In the genomic region with DNA sequence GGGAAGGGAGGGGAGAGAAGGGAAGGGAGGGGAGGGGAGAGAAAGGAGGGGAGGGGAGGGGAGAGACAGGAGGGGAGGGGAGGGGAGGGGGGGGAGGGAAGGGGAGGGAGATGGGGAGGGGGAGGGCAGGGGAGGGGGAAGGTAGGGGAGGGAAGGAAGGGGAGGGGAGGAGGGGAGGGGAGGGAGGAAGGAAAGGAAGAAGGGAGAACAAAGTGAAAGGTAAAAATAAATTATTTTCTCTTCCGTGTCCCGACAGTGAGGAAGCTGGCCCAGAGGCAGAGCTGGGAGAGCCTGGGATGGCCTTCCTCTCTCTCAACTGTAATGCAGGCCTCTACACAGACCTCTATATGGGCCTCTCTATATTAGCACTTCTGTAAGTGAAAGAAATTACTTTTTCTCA, we compare ENCODE assay signal across 15 cellular contexts. TPM values are rescaled to one million over a fixed set of nuclear protein-coding genes. Genes with fewer than 3 reads are reported as not detected.
"Had no signal": no experiment of that assay in that cellular context is flagged by ENCODE, and none has a peak within 500 bp of the region (broad histone marks: within the 10 kb centered on the region; RNA-seq: fewer than 3 reads in every experiment).

No MANE protein-coding gene starts in this region.

- FAIRE-seq: TTC549 had no signal

- H3K4me3 Mint-ChIP-seq: activated CD4-positive, alpha-beta memory T cell treated with anti-CD3 and anti-CD28 coated beads for 36 hours; memory B cell; T-helper 2 cell treated with Interferon-gamma antibody and Interleukin-4, amounts not matched to agents 5 μg/mL and 100 μg/mL, for 36 hours had no signal

- ATAC-seq: naive thymus-derived CD4-positive, alpha-beta T cell; psoas muscle; right cardiac atrium; stimulated activated naive CD8-positive, alpha-beta T cell treated with anti-CD3 and anti-CD28 coated beads, Interleukin-15, amount 100 ng/mL, for 72 hours had no signal

- H3K27me3 Mint-ChIP-seq: activated CD4-positive, alpha-beta memory T cell treated with anti-CD3 and anti-CD28 coated beads for 36 hours; naive thymus-derived CD4-positive, alpha-beta T cell; stimulated activated naive CD8-positive, alpha-beta T cell treated with anti-CD3 and anti-CD28 coated beads, Interleukin-15, amount 100 ng/mL, for 72 hours had no signal

- DNase-seq: activated CD4-positive, alpha-beta memory T cell treated with anti-CD3 and anti-CD28 coated beads for 36 hours; activated CD8-positive, alpha-beta memory T cell treated with anti-CD3 and anti-CD28 coated beads, Interleukin-2, amount 50 U/mL, for 4 hours; activated naive CD4-positive, alpha-beta T cell treated with Interleukin-2 at 50 U/mL for 16 hours; dermis blood vessel endothelial cell; foreskin fibroblast; naive thymus-derived CD4-positive, alpha-beta T cell; ovary; psoas muscle; right cardiac atrium; stimulated activated naive CD8-positive, alpha-beta T cell treated with anti-CD3 and anti-CD28 coated beads, Interleukin-15, amount 100 ng/mL, for 72 hours; trophoblast cell had no signal

- H3K27ac Mint-ChIP-seq: memory B cell had no signal

RNA-seq across cellular contexts. Expression of a gene that starts 53.2 kb away (rescaled TPM):
- polyA plus RNA-seq: cardiac muscle cell had no signal
